ENCODE assay signal across 19 cellular contexts in genomic region chr1:150407330-150407729, GRCh38. TPM values are rescaled to one million over a fixed set of nuclear protein-coding genes. Genes with fewer than 3 reads are reported as not detected.
DNase-seq lines count a peak whose midpoint lies in the region; FAIRE-seq and TF ChIP-seq lines count a peak whose summit lies in the region.
"Had no signal": no experiment of that assay in that cellular context is flagged by ENCODE, and none has a peak within 500 bp of the region (broad histone marks: within the 10 kb centered on the region; RNA-seq: fewer than 3 reads in every experiment).

No MANE protein-coding gene starts in this region.

- peaks cover 0 to 4% of the 10 kb centered on the region in 2 donors for H3K4me1 ChIP-seq in ascending aorta

- no peaks in the 10 kb centered on the region for H3K9me3 Mint-ChIP-seq in nephron progenitor cell
- H3K9me3 Mint-ChIP-seq: CD14-positive monocyte, IgD-negative memory B cell had no signal

- POLR2A ChIA-PET in HEK293T (lab: Yijun Ruan, JAX) = no interaction called here

- H3K36me3 Mint-ChIP-seq in nephron progenitor cell (ENCODE audit: low read depth) = peaks cover 34% of the 10 kb centered on the region

- H3K27me3 Mint-ChIP-seq in nephron progenitor cell (ENCODE audit: low read depth, poor library complexity) = no peaks in the 10 kb centered on the region
- H3K27me3 Mint-ChIP-seq: CD4-positive, alpha-beta memory T cell; IgD-negative memory B cell had no signal

- CTCF ChIA-PET in HEK293T (lab: Yijun Ruan, JAX) = no interaction called here

- H3K4me1 Mint-ChIP-seq in nephron progenitor cell = peaks cover 10% of the 10 kb centered on the region

- DNase-seq in D721Med (ENCODE audit: insufficient read length, low spot score) (no peak), H7 (peak; percentile 22), nephron progenitor cell (no peak), ascending aorta (ENCODE audit: low spot score in 2 of 2) (no peak), HEK293T (ENCODE audit: extremely low spot score) (no peak), NOMO-1 (lab: John Stamatoyannopoulos, UW; ENCODE audit: unreplicated experiment in 2 of 2) (no peak)
- DNase-seq: CD4-positive, alpha-beta memory T cell; DMS53; DND-41; EL; KBM-7 had no signal

- H3K27ac Mint-ChIP-seq in nephron progenitor cell = peak overlapping the region; percentile 72
- H3K27ac Mint-ChIP-seq: IgD-negative memory B cell had no signal

- H3K27me3 ChIP-seq in H7 (ENCODE audit: control insufficient read depth, insufficient read depth, low read length) = no peaks in the 10 kb centered on the region
- no peaks in the 10 kb centered on the region for H3K27me3 ChIP-seq in ascending aorta
- H3K27me3 ChIP-seq: BLaER1 had no signal

- no peak overlapping the region for H3K4me3 ChIP-seq in H7 (ENCODE audit: insufficient read depth, low read depth, low read length)
- no peak overlapping the region for H3K4me3 ChIP-seq in ascending aorta
- H3K4me3 ChIP-seq: A549, BLaER1 had no signal

- H3K27ac ChIP-seq in VCaP (peak overlapping the region; percentile 19), ascending aorta (no peak overlapping the region)
- H3K27ac ChIP-seq: A549, BLaER1 had no signal

- intact Hi-C loops in ascending aorta (cut with DNase I) = no loop called here

- no peaks in the 10 kb centered on the region for H3K9me3 ChIP-seq in ascending aorta
- H3K9me3 ChIP-seq: A549, BLaER1 had no signal

- no peak overlapping the region for H3K4me3 Mint-ChIP-seq in nephron progenitor cell
- H3K4me3 Mint-ChIP-seq: CD14-positive monocyte; CD4-positive, alpha-beta memory T cell; IgD-negative memory B cell had no signal

- H3K36me3 ChIP-seq in H7 (replicated peaks; ENCODE audit: control insufficient read depth, insufficient read depth, low read length) = no peaks in the 10 kb centered on the region
- H3K36me3 ChIP-seq in ascending aorta = no peaks in the 10 kb centered on the region

- TF ChIP-seq CTCF in D721Med (IDR thresholded peaks at IDR 0.05; ENCODE audit: insufficient read depth, missing control alignments) = no peak
- no peak for TF ChIP-seq CTCF in VCaP (conservative IDR thresholded peaks at IDR 0.05)
- no peak for TF ChIP-seq CTCF in nephron progenitor cell (IDR thresholded peaks at IDR 0.05)
- TF ChIP-seq CTCF in ascending aorta (IDR thresholded peaks at IDR 0.05) = no peak

- FAIRE-seq in D721Med (lab: Jason Lieb, UNC) = peak; percentile 21
- FAIRE-seq: A549, GM12891, GM19239, HTR-8/SVneo had no signal

TF ChIP-seq in HEK293T, 16 proteins besides CTCF, POLR2A, EP300 and RAD21:
- TF ChIP-seq BHLHE40 (IDR thresholded peaks at IDR 0.05; ENCODE audit: borderline replicate concordance) = no peak

RNA-seq across cellular contexts. Expression of gene RPRD2, which starts 43.4 kb away (rescaled TPM):
- total RNA-seq in H7 (2014; rRNA removed; shearing (Covaris generic)) = 14.5 and 19.0 TPM in 2 replicates
- total RNA-seq in ascending aorta = 13.7 TPM
